8 cellular contexts compared by ENCODE assay signal in the genomic region with DNA sequence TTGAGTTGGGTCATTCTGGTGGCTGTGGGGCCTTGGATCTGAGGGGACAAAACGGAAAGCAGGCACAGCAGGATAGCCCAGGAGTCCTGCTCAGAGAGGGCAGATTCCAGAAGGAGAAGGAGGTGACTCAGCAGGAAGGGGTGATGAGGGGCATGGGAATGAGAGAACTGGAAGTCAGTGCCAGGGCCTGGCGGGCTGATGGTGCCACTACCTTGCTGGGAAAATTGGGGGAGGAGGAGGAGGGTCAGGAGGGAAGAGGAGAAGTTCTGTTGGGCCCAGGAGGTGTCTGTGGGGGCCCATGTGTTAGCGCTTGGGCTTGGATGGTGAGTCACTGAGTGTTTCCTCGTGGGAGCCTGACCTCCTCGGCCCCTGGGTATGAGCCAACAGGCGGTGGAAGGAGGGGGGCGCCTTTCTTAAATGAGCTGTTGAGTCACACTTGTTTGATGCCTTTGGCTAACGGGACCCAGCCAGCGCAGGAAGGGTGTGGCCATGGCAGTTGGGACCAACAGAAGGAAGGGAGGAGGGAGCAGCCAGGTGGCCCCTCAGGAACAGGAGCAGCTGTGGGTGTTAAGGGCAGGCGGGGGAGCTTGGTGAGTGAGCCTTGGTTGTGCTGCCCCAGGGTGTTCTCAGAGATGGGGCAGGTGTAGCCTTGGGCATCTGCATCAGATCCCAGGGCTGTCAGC.
A peak's percentile ranks its signal among the peaks of the same experiment; 100 is the strongest.
DNase-seq lines count a peak whose midpoint lies in the region; ATAC-seq lines count a peak whose summit lies in the region.

No MANE protein-coding gene starts in this region.

- no peak for ATAC-seq in stimulated activated naive CD8-positive, alpha-beta T cell treated with anti-CD3 and anti-CD28 coated beads, Interleukin-15, amount 100 ng/mL, for 72 hours

- H3K9me3 ChIP-seq in esophagus (ENCODE audit: control insufficient read depth in 2 of 2, insufficient read depth in 1 of 2, low read depth in 1 of 2, low read length in 1 of 2) (no peaks in the 10 kb centered on the region), neuronal stem cell (replicated peaks in 1 of 2; ENCODE audit: control insufficient read depth in 2 of 2, insufficient read depth in 1 of 2, low read depth in 1 of 2, low read length in 2 of 2) (peaks cover 2 to 23% of the 10 kb centered on the region in 2 donors)

- no peaks in the 10 kb centered on the region for H3K27me3 ChIP-seq in esophagus (ENCODE audit: control insufficient read depth in 1 of 2, insufficient read depth in 2 of 2, low read length in 2 of 2)
- no peaks in the 10 kb centered on the region for H3K27me3 ChIP-seq in neuronal stem cell (ENCODE audit: control insufficient read depth in 3 of 3, insufficient read depth in 3 of 3, low read depth in 1 of 3, low read length in 3 of 3)

- H3K23ac ChIP-seq in neuronal stem cell (ENCODE audit: low read depth, low read length, poor library complexity) = peak overlapping the region; percentile 66

- H3K36me3 Mint-ChIP-seq in activated T-helper 1 cell treated with anti-CD3 and anti-CD28 coated beads, Interleukin-12 subunit alpha, Interleukin-12 subunit beta, Interleukin-2, Interleukin-4 antibody, amounts not matched to agents 30 ng/mL and 10 ng/mL and 1 ng/mL, durations not matched to agents 14 hours and 24 hours and 36 hours (ENCODE audit: low read depth) = no peaks in the 10 kb centered on the region

- intact Hi-C loops in activated T-helper 1 cell treated with anti-CD3 and anti-CD28 coated beads, Interleukin-12 subunit alpha, Interleukin-12 subunit beta, Interleukin-2, Interleukin-4 antibody, amounts not matched to agents 30 ng/mL and 10 ng/mL and 1 ng/mL, durations not matched to agents 14 hours and 24 hours and 36 hours (cut with micrococcal nuclease) = no loop called here

- no peak overlapping the region for H3K18ac ChIP-seq in neuronal stem cell (ENCODE audit: low read length)

- no peak overlapping the region for H4K91ac ChIP-seq in neuronal stem cell (ENCODE audit: low read depth, low read length, poor library complexity)

- H3K4me3 ChIP-seq in esophagus (ENCODE audit: low read depth in 1 of 2, low read length in 2 of 2) = no peak overlapping the region
- no peak overlapping the region for H3K4me3 ChIP-seq in neuronal stem cell (ENCODE audit: low read length in 2 of 2)

- no peak overlapping the region for H2BK120ac ChIP-seq in neuronal stem cell (ENCODE audit: low read depth, low read length)

- no peak overlapping the region for H3K4me2 ChIP-seq in neuronal stem cell (ENCODE audit: insufficient read depth, low read length, poor library complexity, severe bottlenecking)

- no peaks in the 10 kb centered on the region for H3K4me1 Mint-ChIP-seq in stimulated activated naive CD8-positive, alpha-beta T cell treated with anti-CD3 and anti-CD28 coated beads, Interleukin-15, amount 100 ng/mL, for 72 hours
- H3K4me1 Mint-ChIP-seq in activated T-helper 1 cell treated with anti-CD3 and anti-CD28 coated beads, Interleukin-12 subunit alpha, Interleukin-12 subunit beta, Interleukin-2, Interleukin-4 antibody, amounts not matched to agents 30 ng/mL and 10 ng/mL and 1 ng/mL, durations not matched to agents 14 hours and 24 hours and 36 hours (ENCODE audit: low read depth) = no peaks in the 10 kb centered on the region

- H3K14ac ChIP-seq in neuronal stem cell (ENCODE audit: low read length) = no peak overlapping the region

- no peak overlapping the region for H2BK5ac ChIP-seq in neuronal stem cell (ENCODE audit: low read length)

- no peak overlapping the region for H2BK15ac ChIP-seq in neuronal stem cell (ENCODE audit: low read length)

- H3K9me3 Mint-ChIP-seq in stimulated activated naive CD8-positive, alpha-beta T cell treated with anti-CD3 and anti-CD28 coated beads, Interleukin-15, amount 100 ng/mL, for 72 hours = peaks cover 3 to 8% of the 10 kb centered on the region in 2 donors
- H3K9me3 Mint-ChIP-seq in activated T-helper 1 cell treated with anti-CD3 and anti-CD28 coated beads, Interleukin-12 subunit alpha, Interleukin-12 subunit beta, Interleukin-2, Interleukin-4 antibody, amounts not matched to agents 30 ng/mL and 10 ng/mL and 1 ng/mL, durations not matched to agents 14 hours and 24 hours and 36 hours = no peaks in the 10 kb centered on the region

- DNase-seq in COLO829 (ENCODE audit: low spot score) (peak; percentile 48), NOMO-1 (lab: John Stamatoyannopoulos, UW; ENCODE audit: unreplicated experiment in 2 of 2) (peak; percentile 68 to 73), neuronal stem cell (ENCODE audit: low spot score) (no peak), NCI-H748 treated with DMSO at 0.1 percent for 48 hours (lab: John Stamatoyannopoulos, UW) (no peak), activated gamma-delta T cell treated with Interleukin-2 at 50 U/mL for 16 hours (no peak)
- no peak for DNase-seq in stimulated activated naive CD8-positive, alpha-beta T cell treated with anti-CD3 and anti-CD28 coated beads, Interleukin-15, amount 100 ng/mL, for 72 hours
- DNase-seq in activated T-helper 1 cell treated with anti-CD3 and anti-CD28 coated beads, Interleukin-12 subunit alpha, Interleukin-12 subunit beta, Interleukin-2, Interleukin-4 antibody, amounts not matched to agents 30 ng/mL and 10 ng/mL and 1 ng/mL, durations not matched to agents 14 hours and 24 hours and 36 hours (ENCODE audit: low spot score) = no peak

- no peak overlapping the region for H3K4ac ChIP-seq in neuronal stem cell (ENCODE audit: low read length)

- no peak overlapping the region for H3K4me3 Mint-ChIP-seq in stimulated activated naive CD8-positive, alpha-beta T cell treated with anti-CD3 and anti-CD28 coated beads, Interleukin-15, amount 100 ng/mL, for 72 hours
- H3K4me3 Mint-ChIP-seq in activated T-helper 1 cell treated with anti-CD3 and anti-CD28 coated beads, Interleukin-12 subunit alpha, Interleukin-12 subunit beta, Interleukin-2, Interleukin-4 antibody, amounts not matched to agents 30 ng/mL and 10 ng/mL and 1 ng/mL, durations not matched to agents 14 hours and 24 hours and 36 hours = no peak overlapping the region

- WGBS in esophagus, 2 donors = 12 to 22% methylated on average over 10 of the region's 10 CpGs
- WGBS in neuronal stem cell (ENCODE audit: extremely low coverage in 2 of 2, insufficient read length in 2 of 2, insufficient replicate concordance in 1 of 2), 2 donors = no CpG with 5 or more reads among the region's 10 CpGs

- peak overlapping the region in 1 of 2 donors; percentile 40 for H3K27ac Mint-ChIP-seq in stimulated activated naive CD8-positive, alpha-beta T cell treated with anti-CD3 and anti-CD28 coated beads, Interleukin-15, amount 100 ng/mL, for 72 hours
- no peak overlapping the region for H3K27ac Mint-ChIP-seq in activated T-helper 1 cell treated with anti-CD3 and anti-CD28 coated beads, Interleukin-12 subunit alpha, Interleukin-12 subunit beta, Interleukin-2, Interleukin-4 antibody, amounts not matched to agents 30 ng/mL and 10 ng/mL and 1 ng/mL, durations not matched to agents 14 hours and 24 hours and 36 hours

- peaks cover 19 to 28% of the 10 kb centered on the region in 2 donors for H3K4me1 ChIP-seq in esophagus (ENCODE audit: control insufficient read depth in 2 of 2, insufficient read depth in 2 of 2, low read length in 1 of 2)
- H3K4me1 ChIP-seq in neuronal stem cell (ENCODE audit: control insufficient read depth in 2 of 2, insufficient read depth in 1 of 2, low read depth in 1 of 2, low read length in 2 of 2) = peaks cover 5 to 9% of the 10 kb centered on the region in 2 donors

- H2BK12ac ChIP-seq in neuronal stem cell (ENCODE audit: low read length) = no peak overlapping the region

- peaks cover 7% of the 10 kb centered on the region for H3K79me1 ChIP-seq in neuronal stem cell (ENCODE audit: low read depth, low read length)

- H4K8ac ChIP-seq in neuronal stem cell (ENCODE audit: low read depth, low read length) = no peak overlapping the region

- peaks cover 19% of the 10 kb centered on the region for H3K27me3 Mint-ChIP-seq in stimulated activated naive CD8-positive, alpha-beta T cell treated with anti-CD3 and anti-CD28 coated beads, Interleukin-15, amount 100 ng/mL, for 72 hours
- no peaks in the 10 kb centered on the region for H3K27me3 Mint-ChIP-seq in activated T-helper 1 cell treated with anti-CD3 and anti-CD28 coated beads, Interleukin-12 subunit alpha, Interleukin-12 subunit beta, Interleukin-2, Interleukin-4 antibody, amounts not matched to agents 30 ng/mL and 10 ng/mL and 1 ng/mL, durations not matched to agents 14 hours and 24 hours and 36 hours (ENCODE audit: insufficient read depth)

- peak overlapping the region; percentile 17 for H2AK5ac ChIP-seq in neuronal stem cell (ENCODE audit: low read depth, low read length)

- H3K27ac ChIP-seq in esophagus (ENCODE audit: low read depth in 2 of 2, low read length in 1 of 2) = peak overlapping the region; percentile 74 to 90
- no peak overlapping the region for H3K27ac ChIP-seq in neuronal stem cell (replicated peaks; ENCODE audit: low read length)

- H2AFZ ChIP-seq in neuronal stem cell (ENCODE audit: low read length) = no peak overlapping the region

- H3K9ac ChIP-seq in neuronal stem cell (ENCODE audit: low read depth, low read length, poor library complexity) = no peak overlapping the region

- peaks cover 5 to 14% of the 10 kb centered on the region in 2 donors for H3K36me3 ChIP-seq in esophagus (ENCODE audit: control insufficient read depth in 2 of 2, insufficient read depth in 2 of 2, low read length in 1 of 2)
- peaks cover 7 to 43% of the 10 kb centered on the region in 2 donors for H3K36me3 ChIP-seq in neuronal stem cell (replicated peaks in 1 of 2; ENCODE audit: control insufficient read depth in 2 of 2, insufficient read depth in 2 of 2, low read length in 2 of 2)

Comparison
In these comparisons a context has a peak if more than half of its experiments do, and no peak if none do; other contexts are left out.
1. DNase-seq: peak in COLO829 (single experiment) and NOMO-1 (2 of 2); none in neuronal stem cell (single experiment), NCI-H748 treated with DMSO at 0.1 percent for 48 hours (single experiment), stimulated activated naive CD8-positive, alpha-beta T cell treated with anti-CD3 and anti-CD28 coated beads, Interleukin-15, amount 100 ng/mL, for 72 hours (0 of 2), activated T-helper 1 cell treated with anti-CD3 and anti-CD28 coated beads, Interleukin-12 subunit alpha, Interleukin-12 subunit beta, Interleukin-2, Interleukin-4 antibody, amounts not matched to agents 30 ng/mL and 10 ng/mL and 1 ng/mL, durations not matched to agents 14 hours and 24 hours and 36 hours (single experiment) and activated gamma-delta T cell treated with Interleukin-2 at 50 U/mL for 16 hours (single experiment).